1 cellular context compared by ENCODE assay signal in genomic region chr2:173959358-173959884, GRCh38.
TF ChIP-seq lines count a peak whose summit lies in the region.

No MANE protein-coding gene starts in this region.

TF ChIP-seq in HepG2, 621 proteins besides CTCF, POLR2A, EP300 and RAD21:
- TF ChIP-seq CREBL2 (CRISPR knock-in tag; IDR thresholded peaks at IDR 0.05; ENCODE audit: borderline replicate concordance) (no peak), KLF15 (CRISPR knock-in tag; IDR thresholded peaks at IDR 0.05; ENCODE audit: borderline replicate concordance) (no peak), KLF16 (CRISPR knock-in tag; IDR thresholded peaks at IDR 0.05) (no peak), ZNF160 (CRISPR knock-in tag; IDR thresholded peaks at IDR 0.05) (no peak), TCF7 (IDR thresholded peaks at IDR 0.05; ENCODE audit: low read depth) (no peak), GFI1 (CRISPR knock-in tag; IDR thresholded peaks at IDR 0.05; ENCODE audit: borderline replicate concordance) (no peak), AGO1 (IDR thresholded peaks at IDR 0.05; ENCODE audit: low read depth, low read length, poor library complexity, severe bottlenecking) (no peak), KDM4B (CRISPR knock-in tag; IDR thresholded peaks at IDR 0.05) (no peak), FOXC1 (CRISPR knock-in tag; IDR thresholded peaks at IDR 0.05; ENCODE audit: borderline replicate concordance) (no peak), STAG1 (CRISPR knock-in tag; IDR thresholded peaks at IDR 0.05) (no peak), ZNF333 (CRISPR knock-in tag; IDR thresholded peaks at IDR 0.05; ENCODE audit: borderline replicate concordance) (no peak), FOXO4 (CRISPR knock-in tag; conservative IDR thresholded peaks at IDR 0.05) (no peak)
